ENCODE assay signal across 16 cellular contexts in genomic region chr2:229179598-229179997, GRCh38.
DNase-seq lines count a peak whose midpoint lies in the region; ATAC-seq, FAIRE-seq and TF ChIP-seq lines count a peak whose summit lies in the region.
"Had no signal": no experiment of that assay in that cellular context is flagged by ENCODE, and none has a peak within 500 bp of the region (broad histone marks: within the 10 kb centered on the region; RNA-seq: fewer than 3 reads in every experiment).

No MANE protein-coding gene starts in this region.

- H3K9me3 ChIP-seq in heart right ventricle (peaks cover 0 to 9% (median 0%) of the 10 kb centered on the region in 11 donors), pancreas (no peaks in the 10 kb centered on the region), MM.1S (replicated peaks; ENCODE audit: insufficient read depth, low read length) (no peaks in the 10 kb centered on the region)

- H3K4me1 ChIP-seq in heart right ventricle, result peaks cover 0 to 18% (median 0%) of the 10 kb centered on the region in 9 donors
- peaks cover 0 to 8% (median 4%) of the 10 kb centered on the region in 3 donors for H3K4me1 ChIP-seq in pancreas
- no peaks in the 10 kb centered on the region for H3K4me1 ChIP-seq in MM.1S (ENCODE audit: low read length)

- H3K4me2 ChIP-seq in MM.1S (ENCODE audit: low read depth, low read length), result no peak overlapping the region

- ATAC-seq in heart right ventricle (peak in 5 of 8 donors; percentile 55 to 89 (median 77)), pancreas (peak; percentile 64 to 85 (median 72)), HG03025 (IDR thresholded peaks at IDR 0.05; ENCODE audit: low FRiP score, unreplicated experiment) (no peak)

- no peak for FAIRE-seq in pancreas (lab: Jason Lieb, UNC)
- FAIRE-seq: H54 had no signal

- H3K36me3 ChIP-seq in heart right ventricle, result no peaks in the 10 kb centered on the region
- no peaks in the 10 kb centered on the region for H3K36me3 ChIP-seq in pancreas
- H3K36me3 ChIP-seq in MM.1S (replicated peaks; ENCODE audit: insufficient read depth, low read length), result no peaks in the 10 kb centered on the region

- H3K27me3 ChIP-seq in heart right ventricle, result no peaks in the 10 kb centered on the region
- no peaks in the 10 kb centered on the region for H3K27me3 ChIP-seq in pancreas
- H3K27me3 ChIP-seq in MM.1S (replicated peaks; ENCODE audit: insufficient read depth, low read length), result no peaks in the 10 kb centered on the region

- H3K4me3 ChIP-seq in heart right ventricle (no peak overlapping the region), pancreas (no peak overlapping the region), MM.1S (ENCODE audit: low read length) (no peak overlapping the region)
- H3K4me3 ChIP-seq: SK-N-MC had no signal

- no peak overlapping the region for H3K9ac ChIP-seq in MM.1S (ENCODE audit: low read length)

- H3K9me2 ChIP-seq in MM.1S (replicated peaks; ENCODE audit: insufficient read depth, low read length), result no peaks in the 10 kb centered on the region

- H3F3A ChIP-seq in MM.1S (ENCODE audit: insufficient read depth, low read length), result no peaks in the 10 kb centered on the region

- intact Hi-C loops in heart right ventricle (cut with DNase I), result no loop called here
- intact Hi-C loops in pancreas (cut with DNase I), result no loop called here

- DNase-seq in NCI-H146 (lab: John Stamatoyannopoulos, UW) (peak; percentile 24), SHP77 treated with DMSO at 0.1 percent for 48 hours (lab: John Stamatoyannopoulos, UW) (peak; percentile 52), heart right ventricle (no peak), pancreas (no peak), HPDE6-E6E7 (ENCODE audit: extremely low spot score) (no peak), MM.1S (no peak)
- DNase-seq: CD8-positive, alpha-beta memory T cell; DMS 273 treated with DMSO at 0.1 percent for 48 hours; Karpas-422; NCI-H1105 treated with DMSO at 0.1 percent for 48 hours; NCI-H2029 treated with DMSO at 0.1 percent for 48 hours; NCI-H510A treated with DMSO at 0.1 percent for 48 hours had no signal

- no peaks in the 10 kb centered on the region for H3K79me2 ChIP-seq in MM.1S (ENCODE audit: low read length)

- no peak overlapping the region for H2AFZ ChIP-seq in MM.1S (ENCODE audit: low read length)

- H4K20me1 ChIP-seq in MM.1S (ENCODE audit: insufficient read depth, low read length), result no peaks in the 10 kb centered on the region

- WGBS in heart right ventricle, 2 donors, result 28 to 44% methylated on average over 4 of the region's 4 CpGs
- 10 to 15% methylated on average over 4 of the region's 4 CpGs for WGBS in pancreas, 2 donors

- H3K27ac ChIP-seq in heart right ventricle, result peak overlapping the region in 3 of 10 donors; percentile 42 to 64 (median 52)
- H3K27ac ChIP-seq in pancreas, result no peak overlapping the region
- no peak overlapping the region for H3K27ac ChIP-seq in MM.1S (ENCODE audit: low read length)
- H3K27ac ChIP-seq: RWPE1, SK-N-MC had no signal

- TF ChIP-seq CTCF in heart right ventricle (IDR thresholded peaks at IDR 0.05) (no peak), pancreas (IDR thresholded peaks at IDR 0.05) (no peak), MM.1S (IDR thresholded peaks at IDR 0.05; ENCODE audit: low read length) (no peak)

Comparison
In these comparisons a context has a peak if more than half of its experiments do, and no peak if none do; other contexts are left out.
1. DNase-seq: peak in NCI-H146 (single experiment) and SHP77 treated with DMSO at 0.1 percent for 48 hours (single experiment); none in heart right ventricle (0 of 2), pancreas (0 of 6), HPDE6-E6E7 (single experiment) and MM.1S (single experiment).